Comparison of ENCODE assay signal across 19 cellular contexts in genomic region chr13:47148543-47148942, GRCh38.
"Had no signal": no experiment of that assay in that cellular context is flagged by ENCODE, and none has a peak within 500 bp of the region (broad histone marks: within the 10 kb centered on the region; RNA-seq: fewer than 3 reads in every experiment).

No MANE protein-coding gene starts in this region.

- H3K4me1 ChIP-seq: foreskin keratinocyte, psoas muscle, right atrium auricular region had no signal

- H3K9me3 Mint-ChIP-seq: activated CD4-positive, alpha-beta memory T cell treated with anti-CD3 and anti-CD28 coated beads for 36 hours; activated naive CD4-positive, alpha-beta T cell treated with anti-CD3 and anti-CD28 coated beads for 36 hours; type B pancreatic cell had no signal

- H3K36me3 ChIP-seq: brain microvascular endothelial cell, right atrium auricular region, thoracic aorta had no signal

- H3K27me3 Mint-ChIP-seq: activated CD4-positive, alpha-beta memory T cell treated with anti-CD3 and anti-CD28 coated beads for 36 hours; T-helper 17 cell; type B pancreatic cell had no signal

- H3K27ac ChIP-seq: brain microvascular endothelial cell, foreskin keratinocyte, psoas muscle, right atrium auricular region, thoracic aorta had no signal

- H3K4me1 Mint-ChIP-seq: naive thymus-derived CD8-positive, alpha-beta T cell; T-helper 17 cell had no signal

- H3K36me3 Mint-ChIP-seq: activated CD4-positive, alpha-beta memory T cell treated with anti-CD3 and anti-CD28 coated beads for 36 hours; naive thymus-derived CD8-positive, alpha-beta T cell; type B pancreatic cell had no signal

- H3K27me3 ChIP-seq: brain microvascular endothelial cell, right atrium auricular region had no signal

- FAIRE-seq: colon had no signal

- ATAC-seq: foreskin keratinocyte; left lobe of liver; naive thymus-derived CD8-positive, alpha-beta T cell; psoas muscle; T-helper 17 cell had no signal

- H3K4me3 Mint-ChIP-seq: activated CD4-positive, alpha-beta memory T cell treated with anti-CD3 and anti-CD28 coated beads for 36 hours; activated naive CD4-positive, alpha-beta T cell treated with anti-CD3 and anti-CD28 coated beads for 36 hours; central memory CD8-positive, alpha-beta T cell; naive thymus-derived CD8-positive, alpha-beta T cell; T-helper 17 cell; type B pancreatic cell had no signal

- H3K27ac Mint-ChIP-seq: activated CD4-positive, alpha-beta memory T cell treated with anti-CD3 and anti-CD28 coated beads for 36 hours; activated naive CD4-positive, alpha-beta T cell treated with anti-CD3 and anti-CD28 coated beads for 36 hours; naive thymus-derived CD8-positive, alpha-beta T cell; T-helper 17 cell; type B pancreatic cell had no signal

- DNase-seq: activated CD4-positive, alpha-beta memory T cell treated with anti-CD3 and anti-CD28 coated beads for 36 hours; activated CD4-positive, alpha-beta T cell treated with anti-CD3 and anti-CD28 coated beads for 48 hours; activated naive CD4-positive, alpha-beta T cell treated with anti-CD3 and anti-CD28 coated beads for 36 hours; activated T-cell treated with anti-CD3 and anti-CD28 coated beads, Interleukin-2, amount 50 U/mL, for 48 hours; anterior cingulate cortex; brain microvascular endothelial cell; effector memory CD4-positive, alpha-beta T cell; foreskin keratinocyte; naive thymus-derived CD8-positive, alpha-beta T cell; psoas muscle; stimulated activated CD4-positive, alpha-beta T cell treated with anti-CD3 and anti-CD28 coated beads, Interleukin-4, amount 100 ng/mL, for 24 hours; stimulated activated naive CD4-positive, alpha-beta T cell treated with Interleukin-2 at 50 U/mL for 16 hours; T-helper 17 cell had no signal

- H3K4me3 ChIP-seq: psoas muscle, right atrium auricular region, thoracic aorta had no signal

- H3K9me3 ChIP-seq: psoas muscle, right atrium auricular region, thoracic aorta had no signal
